ENCODE assay signal across 29 cellular contexts in genomic region chr1:42328916-42329496, GRCh38. TPM values are rescaled to one million over a fixed set of nuclear protein-coding genes. Genes with fewer than 3 reads are reported as not detected.
"Had no signal": no experiment of that assay in that cellular context is flagged by ENCODE, and none has a peak within 500 bp of the region (broad histone marks: within the 10 kb centered on the region; RNA-seq: fewer than 3 reads in every experiment).

No MANE protein-coding gene starts in this region.

- FAIRE-seq: colon had no signal

- H3K9me3 Mint-ChIP-seq: activated CD8-positive, alpha-beta T cell treated with anti-CD3 and anti-CD28 coated beads for 36 hours; central memory CD8-positive, alpha-beta T cell; memory B cell; neural crest cell; stimulated activated naive B cell treated with anti-CD40 and anti-IgM and Interleukin-4, amounts not matched to agents 10 μg/mL and 1 μg/mL and 100 μg/mL, for 72 hours; T-helper 2 cell treated with Interferon-gamma antibody and Interleukin-4, amounts not matched to agents 5 μg/mL and 100 μg/mL, for 36 hours had no signal

- H3K9me3 ChIP-seq: adrenal gland, ascending aorta, esophagus squamous epithelium, gastrocnemius medialis, heart left ventricle, transverse colon, uterus had no signal

- H3K27ac ChIP-seq: adrenal gland, ascending aorta, dorsolateral prefrontal cortex, esophagus squamous epithelium, heart left ventricle, transverse colon, uterus, VCaP had no signal

- H3K36me3 ChIP-seq: adrenal gland, ascending aorta, esophagus squamous epithelium, gastrocnemius medialis, heart left ventricle, transverse colon, uterus had no signal

- ATAC-seq: activated CD8-positive, alpha-beta memory T cell treated with anti-CD3 and anti-CD28 coated beads, Interleukin-2, amount 10 ng/mL, durations not matched to agents 7 days and 5 days; activated CD8-positive, alpha-beta T cell treated with anti-CD3 and anti-CD28 coated beads for 36 hours; gastrocnemius medialis; heart left ventricle; left cardiac atrium; sciatic nerve had no signal

- H3K4me3 ChIP-seq: adrenal gland, ascending aorta, dorsolateral prefrontal cortex, esophagus squamous epithelium, gastrocnemius medialis, heart left ventricle, smooth muscle cell, transverse colon, uterus had no signal

- DNase-seq: activated CD4-positive, alpha-beta T cell treated with anti-CD3 and anti-CD28 coated beads, Interleukin-2, amount 10 ng/mL, durations not matched to agents 7 days and 5 days; activated CD4-positive, CD25-positive, alpha-beta regulatory T cell treated with anti-CD3 and anti-CD28 coated beads, Interleukin-2, amount 50 U/mL, for 72 hours; activated CD8-positive, alpha-beta memory T cell treated with anti-CD3 and anti-CD28 coated beads, Interleukin-2, amount 10 ng/mL, durations not matched to agents 7 days and 5 days; activated CD8-positive, alpha-beta T cell treated with anti-CD3 and anti-CD28 coated beads for 36 hours; activated gamma-delta T cell treated with Interleukin-2 at 50 U/mL for 16 hours; activated T-cell treated with anti-CD3 and anti-CD28 coated beads for 4 hours; adrenal gland; dorsolateral prefrontal cortex; esophagus squamous epithelium; gastrocnemius medialis; heart left ventricle; islet precursor cell; left cardiac atrium; occipital lobe; stimulated activated CD4-positive, alpha-beta T cell treated with anti-CD3 and anti-CD28 coated beads, Interleukin-15, amount 100 ng/mL, for 24 hours; stimulated activated naive B cell treated with anti-CD40 and anti-IgM and Interleukin-4, amounts not matched to agents 10 μg/mL and 1 μg/mL and 100 μg/mL, for 72 hours; transverse colon; uterus had no signal

- H3K4me3 Mint-ChIP-seq: activated CD4-positive, alpha-beta T cell treated with anti-CD3 and anti-CD28 coated beads, Interleukin-2, amount 10 ng/mL, durations not matched to agents 7 days and 5 days; activated CD8-positive, alpha-beta memory T cell treated with anti-CD3 and anti-CD28 coated beads, Interleukin-2, amount 10 ng/mL, durations not matched to agents 7 days and 5 days; activated CD8-positive, alpha-beta T cell treated with anti-CD3 and anti-CD28 coated beads for 36 hours; activated naive CD8-positive, alpha-beta T cell; central memory CD8-positive, alpha-beta T cell; memory B cell; neural crest cell; stimulated activated naive B cell treated with anti-CD40 and anti-IgM and Interleukin-4, amounts not matched to agents 10 μg/mL and 1 μg/mL and 100 μg/mL, for 72 hours; T-helper 2 cell treated with Interferon-gamma antibody and Interleukin-4, amounts not matched to agents 5 μg/mL and 100 μg/mL, for 36 hours had no signal

- H3K27me3 ChIP-seq: adrenal gland, ascending aorta, dorsolateral prefrontal cortex, esophagus squamous epithelium, gastrocnemius medialis, heart left ventricle, transverse colon, uterus had no signal

- H3K27ac Mint-ChIP-seq: activated CD4-positive, alpha-beta T cell treated with anti-CD3 and anti-CD28 coated beads, Interleukin-2, amount 10 ng/mL, durations not matched to agents 7 days and 5 days; activated CD8-positive, alpha-beta memory T cell treated with anti-CD3 and anti-CD28 coated beads, Interleukin-2, amount 10 ng/mL, durations not matched to agents 7 days and 5 days; activated CD8-positive, alpha-beta T cell treated with anti-CD3 and anti-CD28 coated beads for 36 hours; activated naive CD8-positive, alpha-beta T cell; memory B cell; stimulated activated naive B cell treated with anti-CD40 and anti-IgM and Interleukin-4, amounts not matched to agents 10 μg/mL and 1 μg/mL and 100 μg/mL, for 72 hours; T-helper 2 cell treated with Interferon-gamma antibody and Interleukin-4, amounts not matched to agents 5 μg/mL and 100 μg/mL, for 36 hours had no signal

- H3K27me3 Mint-ChIP-seq: activated CD4-positive, alpha-beta T cell treated with anti-CD3 and anti-CD28 coated beads, Interleukin-2, amount 10 ng/mL, durations not matched to agents 7 days and 5 days; activated CD8-positive, alpha-beta memory T cell treated with anti-CD3 and anti-CD28 coated beads, Interleukin-2, amount 10 ng/mL, durations not matched to agents 7 days and 5 days; activated CD8-positive, alpha-beta T cell treated with anti-CD3 and anti-CD28 coated beads for 36 hours; activated naive CD8-positive, alpha-beta T cell; central memory CD8-positive, alpha-beta T cell; memory B cell; stimulated activated naive B cell treated with anti-CD40 and anti-IgM and Interleukin-4, amounts not matched to agents 10 μg/mL and 1 μg/mL and 100 μg/mL, for 72 hours had no signal

- H3K4me2 ChIP-seq: smooth muscle cell had no signal

RNA-seq across cellular contexts. Expression of gene RIMKLA, which starts 51.6 kb away (rescaled TPM):
- total RNA-seq: myocyte had no signal
